ENCODE assay signal across 1 cellular context in genomic region chr3:183638092-183638644, GRCh38.
TF ChIP-seq lines count a peak whose summit lies in the region.

No MANE protein-coding gene starts in this region.

TF ChIP-seq in endothelial cell of umbilical vein, 7 proteins besides CTCF, POLR2A, EP300 and RAD21:
- TF ChIP-seq MAX (IDR thresholded peaks at IDR 0.05; ENCODE audit: insufficient read depth, insufficient read length) (no peak), POLR2AphosphoS5 (IDR thresholded peaks at IDR 0.05; ENCODE audit: insufficient read depth, low read depth, low read length) (no peak), FOS (IDR thresholded peaks at IDR 0.05; ENCODE audit: borderline replicate concordance, insufficient read depth, low read length) (no peak), MYC (IDR thresholded peaks at IDR 0.05; ENCODE audit: low read depth, low read length) (no peak), JUN (IDR thresholded peaks at IDR 0.05; ENCODE audit: borderline replicate concordance, insufficient read depth, insufficient read length, low read depth) (no peak), EZH2 (IDR thresholded peaks at IDR 0.05; ENCODE audit: borderline replicate concordance, low read depth, low read length, severe bottlenecking) (no peak), GATA2 (IDR thresholded peaks at IDR 0.05; ENCODE audit: insufficient read depth, insufficient read length, low read depth, low read length) (no peak)
